Comparison of ENCODE assay signal across 10 cellular contexts in genomic region chr12:32918890-32919791, GRCh38. TPM values are rescaled to one million over a fixed set of nuclear protein-coding genes. Genes with fewer than 3 reads are reported as not detected.
A peak's percentile ranks its signal among the peaks of the same experiment; 100 is the strongest.
DNase-seq lines count a peak whose midpoint lies in the region; ATAC-seq, FAIRE-seq and TF ChIP-seq lines count a peak whose summit lies in the region.
"Had no signal": no experiment of that assay in that cellular context is flagged by ENCODE, and none has a peak within 500 bp of the region (broad histone marks: within the 10 kb centered on the region; RNA-seq: fewer than 3 reads in every experiment).

No MANE protein-coding gene starts in this region.

- H3K18ac ChIP-seq in H1 (ENCODE audit: extremely low read depth, low read length), result no peak overlapping the region

- no peaks in the 10 kb centered on the region for H3K79me1 ChIP-seq in H1 (ENCODE audit: low read depth, low read length)

- no peak overlapping the region for H2BK12ac ChIP-seq in H1 (ENCODE audit: low read depth, low read length)

- TF ChIP-seq CTCF in C4-2B (conservative IDR thresholded peaks at IDR 0.05) (peak; percentile 73), H1 (IDR thresholded peaks at IDR 0.05; ENCODE audit: control extremely low read depth in 1 of 3, insufficient read depth in 1 of 3, low read depth in 1 of 3, low read length in 3 of 3) (peak; percentile 7 to 65 (median 55)), neural crest cell (conservative IDR thresholded peaks at IDR 0.05) (peak; percentile 87)

- H3K23me2 ChIP-seq in H1 (ENCODE audit: low read depth, low read length), result no peaks in the 10 kb centered on the region

- H2BK20ac ChIP-seq in H1 (ENCODE audit: low read length), result no peak overlapping the region

- H3K27ac Mint-ChIP-seq in neural crest cell (ENCODE audit: unreplicated experiment), result no peak overlapping the region
- H3K27ac Mint-ChIP-seq: activated naive CD8-positive, alpha-beta T cell treated with anti-CD3 and anti-CD28 coated beads, Interleukin-2, amount 10 ng/mL, durations not matched to agents 7 days and 5 days had no signal

- H3K56ac ChIP-seq in H1 (replicated peaks; ENCODE audit: insufficient read length, low read depth, low read length), result no peak overlapping the region

- no peaks in the 10 kb centered on the region for H3K4me1 ChIP-seq in H1 (replicated peaks in 1 of 4; ENCODE audit: control insufficient read depth in 3 of 4, insufficient read depth in 4 of 4, low read length in 3 of 4)

- DNase-seq in H4 (ENCODE audit: low spot score) (peak; percentile 84), NCI-H2196 treated with DMSO at 0.1 percent for 48 hours (lab: John Stamatoyannopoulos, UW; ENCODE audit: unreplicated experiment) (peak; percentile 32), H1 (ENCODE audit: low read depth in 1 of 2, low spot score in 2 of 2) (no peak), neural crest cell (ENCODE audit: low read depth, low spot score) (no peak)
- no peak for DNase-seq in activated CD4-positive, alpha-beta T cell treated with anti-CD3 and anti-CD28 coated beads, Interleukin-2, amount 50 U/mL, for 4 hours
- DNase-seq: activated naive CD8-positive, alpha-beta T cell treated with anti-CD3 and anti-CD28 coated beads, Interleukin-2, amount 10 ng/mL, durations not matched to agents 7 days and 5 days had no signal

- H3K27me3 ChIP-seq in H1 (replicated peaks in 1 of 4; ENCODE audit: control insufficient read depth in 3 of 4, extremely low read depth in 1 of 4, insufficient read depth in 3 of 4, low read length in 3 of 4), result no peaks in the 10 kb centered on the region

- H3K27ac ChIP-seq in C4-2B, result no peak overlapping the region
- H3K27ac ChIP-seq in H1 (ENCODE audit: low read depth, low read length), result no peak overlapping the region

- H4K8ac ChIP-seq in H1 (ENCODE audit: extremely low read depth, insufficient read depth, low read length), result no peak overlapping the region

- no peak overlapping the region for H2BK5ac ChIP-seq in H1 (ENCODE audit: low read depth, low read length)

- POLR2A ChIA-PET in H1 (lab: Charles Lee; ENCODE audit: partially characterized antibody), result interaction anchor here (0.7 to 1.7 kb wide), 2 partner anchors 149 to 164 kb away, joined by 4 to 9 read pairs; partner anchors contain the start of gene YARS2

- H3K14ac ChIP-seq in H1 (ENCODE audit: insufficient read length), result no peak overlapping the region

- TF ChIP-seq POLR2A in H1 (IDR thresholded peaks at IDR 0.05; ENCODE audit: control extremely low read depth in 1 of 2, low read depth in 2 of 2, low read length in 2 of 2), result no peak

- H4K91ac ChIP-seq in H1 (replicated peaks; ENCODE audit: insufficient read length, low read length), result no peak overlapping the region

- no peak for TF ChIP-seq EP300 in H1 (IDR thresholded peaks at IDR 0.05; ENCODE audit: borderline replicate concordance in 1 of 2, low read depth in 2 of 2, low read length in 2 of 2)

- ATAC-seq in HG03565 (IDR thresholded peaks at IDR 0.05; ENCODE audit: unreplicated experiment) (no peak), HG02973 (IDR thresholded peaks at IDR 0.05; ENCODE audit: unreplicated experiment) (no peak)

- H4K5ac ChIP-seq in H1 (ENCODE audit: insufficient read length, low read depth, low read length), result no peak overlapping the region

- H3K9ac ChIP-seq in H1 (replicated peaks in 1 of 4; ENCODE audit: extremely low read depth in 1 of 4, low read depth in 3 of 4, low read length in 3 of 4), result no peak overlapping the region

- H3K4ac ChIP-seq in H1 (replicated peaks; ENCODE audit: insufficient read length, low read depth, low read length), result no peak overlapping the region

- no peak overlapping the region for H3K4me2 ChIP-seq in H1 (ENCODE audit: insufficient read depth in 1 of 2, low read depth in 2 of 2, low read length in 2 of 2)

- no peaks in the 10 kb centered on the region for H3K9me3 Mint-ChIP-seq in neural crest cell
- H3K9me3 Mint-ChIP-seq: activated naive CD8-positive, alpha-beta T cell treated with anti-CD3 and anti-CD28 coated beads, Interleukin-2, amount 10 ng/mL, durations not matched to agents 7 days and 5 days had no signal

- H3K4me3 Mint-ChIP-seq in neural crest cell, result no peak overlapping the region
- H3K4me3 Mint-ChIP-seq: activated naive CD8-positive, alpha-beta T cell treated with anti-CD3 and anti-CD28 coated beads, Interleukin-2, amount 10 ng/mL, durations not matched to agents 7 days and 5 days had no signal

- peaks cover 6% of the 10 kb centered on the region for H3K27me3 Mint-ChIP-seq in neural crest cell (ENCODE audit: low read depth)

- TF ChIP-seq RAD21 in H1 (IDR thresholded peaks at IDR 0.05 in 1 of 2, conservative IDR thresholded peaks at IDR 0.05 in 1 of 2; ENCODE audit: low read depth in 2 of 2, low read length in 2 of 2), result peak; percentile 85 to 87

- H3K36me3 ChIP-seq in H1 (ENCODE audit: control insufficient read depth in 2 of 4, insufficient read depth in 4 of 4, low read length in 3 of 4), result no peaks in the 10 kb centered on the region

- H3K36me3 Mint-ChIP-seq in neural crest cell (ENCODE audit: low read depth), result no peaks in the 10 kb centered on the region
- H3K36me3 Mint-ChIP-seq: activated naive CD8-positive, alpha-beta T cell treated with anti-CD3 and anti-CD28 coated beads, Interleukin-2, amount 10 ng/mL, durations not matched to agents 7 days and 5 days had no signal

- H2AK5ac ChIP-seq in H1 (ENCODE audit: low read depth, low read length), result no peak overlapping the region

- H3K79me2 ChIP-seq in H1 (ENCODE audit: control insufficient read depth in 1 of 2, insufficient read depth in 2 of 2, low read length in 2 of 2), result no peaks in the 10 kb centered on the region

- 69% methylated on average over 11 of the region's 11 CpGs; no CpG with 5 or more reads in 1 of the 2 experiments for WGBS in H1 (ENCODE audit: extremely low coverage in 1 of 2, insufficient coverage in 1 of 2, insufficient read length in 1 of 2, insufficient replicate concordance in 2 of 2, low coverage in 1 of 2, low lambda C conversion rate in 2 of 2, missing lambda C conversion rate in 1 of 2), 2 experiments

- H3K9me3 ChIP-seq in H1 (ENCODE audit: insufficient read depth in 2 of 2, low read depth in 1 of 2, low read length in 1 of 2), result no peaks in the 10 kb centered on the region

- no peaks in the 10 kb centered on the region for H4K20me1 ChIP-seq in H1 (replicated peaks in 1 of 2; ENCODE audit: control insufficient read depth in 1 of 2, insufficient read depth in 2 of 2, low read length in 2 of 2)

- H2BK120ac ChIP-seq in H1 (replicated peaks; ENCODE audit: low read depth, low read length), result no peak overlapping the region

- CTCF ChIA-PET in H1 (lab: Charles Lee; ENCODE audit: partially characterized antibody), result interaction anchor here (0.6 to 7.1 kb wide), 20 partner anchors 9 to 1060 kb away, joined by 3 to 54 read pairs (median 3); partner anchors contain the start of gene YARS2

- no peak overlapping the region for H3K4me3 ChIP-seq in H1 (ENCODE audit: extremely low read depth in 1 of 4, insufficient read depth in 2 of 4, low read depth in 3 of 4, low read length in 4 of 4)

- peak; percentile 58 for FAIRE-seq in H1 (lab: Jason Lieb, UNC)
- FAIRE-seq: GM18507 had no signal

- peak overlapping the region; percentile 93; the same call in 1 of the 2 replicates for H2AFZ ChIP-seq in H1 (ENCODE audit: low read length)

- H3K23ac ChIP-seq in H1 (ENCODE audit: insufficient read length), result no peak overlapping the region

- H2BK15ac ChIP-seq in H1 (ENCODE audit: low read length), result no peak overlapping the region

- no peaks in the 10 kb centered on the region for H3K4me1 Mint-ChIP-seq in neural crest cell
- H3K4me1 Mint-ChIP-seq: activated naive CD8-positive, alpha-beta T cell treated with anti-CD3 and anti-CD28 coated beads, Interleukin-2, amount 10 ng/mL, durations not matched to agents 7 days and 5 days had no signal

TF ChIP-seq in H1, 55 proteins besides CTCF, POLR2A, EP300 and RAD21:
- TF ChIP-seq SP4 (IDR thresholded peaks at IDR 0.05; ENCODE audit: low read length) (no peak), JUND (IDR thresholded peaks at IDR 0.05; ENCODE audit: low read length) (no peak), CBX8 (IDR thresholded peaks at IDR 0.05; ENCODE audit: borderline replicate concordance, low read depth, low read length) (no peak), RXRA (IDR thresholded peaks at IDR 0.05; ENCODE audit: insufficient read depth, low read depth, low read length) (no peak), TEAD4 (IDR thresholded peaks at IDR 0.05; ENCODE audit: low read depth, low read length) (no peak), EGR1 (IDR thresholded peaks at IDR 0.05; ENCODE audit: borderline replicate concordance, low read depth, low read length) (no peak), NRF1 (IDR thresholded peaks at IDR 0.05; ENCODE audit: low read depth, low read length) (no peak)

RNA-seq across cellular contexts. Expression of gene PKP2, which starts 22.6 kb away (rescaled TPM):
- 5.9 and 6.1 TPM in 2 replicates for total RNA-seq in H4 (2014; rRNA removed; shearing (Covaris generic))
- 44.2 and 44.8 TPM in 2 replicates for total RNA-seq in H1 (2021; fragmentation: NEBNext Ultra II Directional; extraction: Animal tissue kit (Norgen Biotek cat#: 25700))
- polyA plus RNA-seq in H1 (2011; rRNA removed), result 9.6 and 13.0 TPM in 2 replicates
- 16.8 TPM for polyA plus RNA-seq in H1 (2011; cell fraction: cytosol; rRNA removed)
- polyA plus RNA-seq in H1 (2011; cell fraction: nucleus; rRNA removed), result 25.5 TPM
- 12.2 to 25.4 TPM (median 16.6 TPM) in 4 replicates for polyA plus RNA-seq in H1 (2012, experiment 1 of 2)
- polyA plus RNA-seq in H1 (2012, experiment 2 of 2), result 2.3 TPM
- 27.4 TPM for polyA plus RNA-seq in H1 (2013, experiment 1 of 2)
- 27.2 TPM for polyA plus RNA-seq in H1 (2013, experiment 2 of 2)
- polyA minus RNA-seq in H1 (2011; rRNA and poly(A)+ RNA removed), result 29.8 and 30.6 TPM in 2 replicates
- 20.7 TPM for polyA minus RNA-seq in H1 (2011; cell fraction: cytosol; rRNA and poly(A)+ RNA removed)
- 55.5 TPM for polyA minus RNA-seq in H1 (2011; cell fraction: nucleus; rRNA and poly(A)+ RNA removed)
- 3.6 TPM in 2 replicates for total RNA-seq in neural crest cell

Comparison
In these comparisons a context has a peak if more than half of its experiments do, and no peak if none do; other contexts are left out.
1. DNase-seq: peak in H4 (single experiment) and NCI-H2196 treated with DMSO at 0.1 percent for 48 hours (single experiment); none in H1 (0 of 2), neural crest cell (single experiment) and activated CD4-positive, alpha-beta T cell treated with anti-CD3 and anti-CD28 coated beads, Interleukin-2, amount 50 U/mL, for 4 hours (0 of 2).
2. Peak in every context shown above with its lines, with median percentiles within 50 percentile points of each other: CTCF ChIP-seq.